ENCODE assay signal across 8 cellular contexts in the genomic region with DNA sequence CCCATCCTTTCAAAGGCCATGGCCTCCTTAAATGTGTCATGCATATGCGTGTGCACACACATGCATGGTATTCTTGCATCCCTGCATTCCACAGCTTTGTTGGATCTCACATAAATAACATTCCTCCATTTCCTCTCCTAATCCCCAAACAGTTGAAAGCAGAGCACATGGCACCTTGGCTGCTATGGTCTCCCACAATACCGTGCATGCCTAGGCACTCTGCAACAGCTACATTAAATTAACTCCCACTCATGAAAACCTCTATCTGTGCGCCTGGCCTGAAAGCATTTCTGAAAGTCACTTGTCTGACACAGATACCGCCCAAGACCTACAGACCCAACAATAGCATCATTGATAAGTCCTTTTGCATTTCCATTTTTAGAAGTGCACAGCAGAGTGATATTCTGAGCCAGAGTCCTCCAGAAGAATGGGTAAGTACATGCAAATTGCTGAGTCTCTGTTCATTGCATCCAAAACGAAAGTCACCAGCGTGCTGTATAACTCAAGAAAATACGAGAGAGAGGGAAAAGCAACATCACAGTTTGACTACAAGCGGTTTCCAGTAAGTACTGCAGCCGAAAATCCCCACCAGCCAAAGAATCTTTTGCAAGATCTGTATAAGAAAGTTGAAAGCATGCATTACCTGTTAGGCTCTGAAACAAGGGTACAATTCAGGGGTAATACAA. TPM values are rescaled to one million over a fixed set of nuclear protein-coding genes. Genes with fewer than 3 reads are reported as not detected.
A peak's percentile ranks its signal among the peaks of the same experiment; 100 is the strongest.
DNase-seq lines count a peak whose midpoint lies in the region; ATAC-seq and TF ChIP-seq lines count a peak whose summit lies in the region.

No MANE protein-coding gene starts in this region.

- no peak overlapping the region for H3K4me3 Mint-ChIP-seq in type B pancreatic cell

- no peaks in the 10 kb centered on the region for H4K20me1 ChIP-seq in BLaER1 treated with 17β-estradiol and CSF1 and Interleukin-3, amounts not matched to agents 10 nM and 100 nM

- H3K4me3 ChIP-seq in BLaER1 treated with 17β-estradiol and CSF1 and Interleukin-3, amounts not matched to agents 10 nM and 100 nM: peak overlapping the region in 9 of 10 experiments; percentile 16 to 46 (median 40); a peak in 13 of 20 replicates
- H3K4me3 ChIP-seq in ascending aorta (peak overlapping the region; percentile 48 to 68), sigmoid colon (peak overlapping the region; percentile 42 to 65 (median 58)), right lobe of liver (no peak overlapping the region)

- TF ChIP-seq POLR2A in sigmoid colon (IDR thresholded peaks at IDR 0.05): no peak
- no peak for TF ChIP-seq POLR2A in right lobe of liver (IDR thresholded peaks at IDR 0.05)

- no peaks in the 10 kb centered on the region for H3K36me3 Mint-ChIP-seq in type B pancreatic cell

- DNase-seq in ascending aorta (ENCODE audit: low spot score in 2 of 2) (no peak), sigmoid colon (no peak), NCI-H1105 (lab: John Stamatoyannopoulos, UW) (no peak), type B pancreatic cell (ENCODE audit: extremely low spot score, unreplicated experiment) (no peak), right lobe of liver (no peak)

- H3K27me3 ChIP-seq in BLaER1 treated with 17β-estradiol and CSF1 and Interleukin-3, amounts not matched to agents 10 nM and 100 nM: peaks cover 4 to 50% (median 32%) of the 10 kb centered on the region in 11 experiments; a peak in 20 of 22 replicates
- H3K27me3 ChIP-seq in ascending aorta (no peaks in the 10 kb centered on the region), sigmoid colon (no peaks in the 10 kb centered on the region), right lobe of liver (no peaks in the 10 kb centered on the region)

- ATAC-seq in GM19324 (IDR thresholded peaks at IDR 0.05; ENCODE audit: low FRiP score, unreplicated experiment): peak; percentile 59
- peak; percentile 47 for ATAC-seq in HG03139 (IDR thresholded peaks at IDR 0.05; ENCODE audit: unreplicated experiment)
- no peak for ATAC-seq in right lobe of liver

- peaks cover 18% of the 10 kb centered on the region for H3K27me3 Mint-ChIP-seq in type B pancreatic cell

- peaks cover 0 to 13% (median 9%) of the 10 kb centered on the region in 11 experiments; a peak in 19 of 22 replicates for H3K9me3 ChIP-seq in BLaER1 treated with 17β-estradiol and CSF1 and Interleukin-3, amounts not matched to agents 10 nM and 100 nM (replicated peaks in 1 of 11)
- H3K9me3 ChIP-seq in ascending aorta (no peaks in the 10 kb centered on the region), sigmoid colon (no peaks in the 10 kb centered on the region), right lobe of liver (no peaks in the 10 kb centered on the region)

- peak overlapping the region in 8 of 11 experiments; percentile 2 to 56 (median 28); a peak in 11 of 22 replicates for H3K9ac ChIP-seq in BLaER1 treated with 17β-estradiol and CSF1 and Interleukin-3, amounts not matched to agents 10 nM and 100 nM

- peaks cover 8% of the 10 kb centered on the region for H3K4me1 Mint-ChIP-seq in type B pancreatic cell (ENCODE audit: unreplicated experiment)

- peak in 2 of 3 experiments; percentile 11 to 21 for TF ChIP-seq CTCF in ascending aorta (IDR thresholded peaks at IDR 0.05)
- peak in 3 of 4 experiments; percentile 25 to 51 (median 32) for TF ChIP-seq CTCF in sigmoid colon (IDR thresholded peaks at IDR 0.05)
- TF ChIP-seq CTCF in type B pancreatic cell (conservative IDR thresholded peaks at IDR 0.05): no peak
- no peak for TF ChIP-seq CTCF in right lobe of liver (IDR thresholded peaks at IDR 0.05)

- 60 to 61% methylated on average over 9 of the region's 9 CpGs for WGBS in sigmoid colon, 2 donors
- 51% methylated on average over 9 of the region's 9 CpGs for WGBS in right lobe of liver (ENCODE audit: insufficient coverage, low coverage, low lambda C conversion rate, missing lambda C conversion rate)

- H3K27ac ChIP-seq in BLaER1 treated with 17β-estradiol and CSF1 and Interleukin-3, amounts not matched to agents 10 nM and 100 nM: peak overlapping the region in 7 of 11 experiments; percentile 5 to 53 (median 17); a peak in 10 of 22 replicates
- peak overlapping the region; percentile 95 for H3K27ac ChIP-seq in ascending aorta
- peak overlapping the region; percentile 86 to 93 (median 90) for H3K27ac ChIP-seq in sigmoid colon
- H3K27ac ChIP-seq in right lobe of liver: no peak overlapping the region

- H3K27ac Mint-ChIP-seq in type B pancreatic cell: no peak overlapping the region

- H3K4me1 ChIP-seq in BLaER1 treated with 17β-estradiol and CSF1 and Interleukin-3, amounts not matched to agents 10 nM and 100 nM: peaks cover 38 to 77% (median 63%) of the 10 kb centered on the region in 10 experiments
- H3K4me1 ChIP-seq in ascending aorta (peaks cover 6 to 43% of the 10 kb centered on the region in 2 donors), sigmoid colon (peaks cover 0 to 75% (median 54%) of the 10 kb centered on the region in 4 donors), right lobe of liver (no peaks in the 10 kb centered on the region)

- no peak for TF ChIP-seq EP300 in sigmoid colon (IDR thresholded peaks at IDR 0.05)

- no peaks in the 10 kb centered on the region for H3K36me3 ChIP-seq in BLaER1 treated with 17β-estradiol and CSF1 and Interleukin-3, amounts not matched to agents 10 nM and 100 nM
- H3K36me3 ChIP-seq in ascending aorta (no peaks in the 10 kb centered on the region), sigmoid colon (no peaks in the 10 kb centered on the region), right lobe of liver (no peaks in the 10 kb centered on the region)

- intact Hi-C loops in ascending aorta (cut with DNase I) (loop anchor here (1.0 to 2.0 kb wide), 3 partner anchors 11 to 19 kb away; no protein-coding TSS in a partner anchor), sigmoid colon (cut with DNase I) (loop anchor here (2.0 kb wide), 1 partner anchor 17 kb away; no protein-coding TSS in a partner anchor), right lobe of liver (cut with DNase I) (no loop called here)

- no peaks in the 10 kb centered on the region for H3K9me3 Mint-ChIP-seq in type B pancreatic cell

- H3K4me2 ChIP-seq in BLaER1 treated with 17β-estradiol and CSF1 and Interleukin-3, amounts not matched to agents 10 nM and 100 nM: peak overlapping the region; percentile 78 to 94 (median 85)

RNA-seq across cellular contexts. Expression of a gene that starts 0.4 kb away (rescaled TPM):
- total RNA-seq in ascending aorta (58.6 TPM), sigmoid colon (100 to 1,000 TPM; 117 to 178 (median 139) TPM), type B pancreatic cell (ENCODE audit: low replicate concordance) (0.21 and 0.60 TPM in 2 replicates), right lobe of liver (under 1 TPM; 0.20 to 0.59 (median 0.28) TPM)
- polyA plus RNA-seq in sigmoid colon: 1 to 10 TPM; 1.2 to 10.0 (median 4.2) TPM

RNA-seq across cellular contexts. Expression of a gene that starts 21.2 kb away (rescaled TPM):
- total RNA-seq in ascending aorta: not detected
- total RNA-seq in sigmoid colon: not detected
- polyA plus RNA-seq in sigmoid colon: not detected
- not detected in 2 replicates for total RNA-seq in type B pancreatic cell (ENCODE audit: low replicate concordance)
- not detected for total RNA-seq in right lobe of liver

RNA-seq across cellular contexts. Expression of a gene that starts 48.8 kb away (rescaled TPM):
- not detected for total RNA-seq in ascending aorta
- total RNA-seq in sigmoid colon: not detected
- not detected for polyA plus RNA-seq in sigmoid colon
- total RNA-seq in type B pancreatic cell (ENCODE audit: low replicate concordance): 1.2 TPM in 1 of 2 replicates, not detected in the other
- total RNA-seq in right lobe of liver: not detected

RNA-seq across cellular contexts. Expression of a gene that starts 50.2 kb away (rescaled TPM):
- 0.21 TPM for total RNA-seq in ascending aorta
- total RNA-seq in sigmoid colon: under 1 TPM; 0.14 to 0.71 (median 0.52) TPM
- 1 to 10 TPM in 2 of 3 donors, under 1 TPM in 1; 0.60 to 2.3 (median 2.0) TPM for polyA plus RNA-seq in sigmoid colon
- total RNA-seq in type B pancreatic cell (ENCODE audit: low replicate concordance): 2.6 and 3.0 TPM in 2 replicates
- total RNA-seq in right lobe of liver: 1 to 10 TPM in 2 of 6 experiments, under 1 TPM in 4; 0.59 to 3.7 (median 0.85) TPM

Comparison
In these comparisons a context has a peak if more than half of its experiments do, and no peak if none do; other contexts are left out.
1. H3K27ac ChIP-seq: peak in BLaER1 treated with 17β-estradiol and CSF1 and Interleukin-3, amounts not matched to agents 10 nM and 100 nM (7 of 11), ascending aorta (2 of 2) and sigmoid colon (4 of 4); none in right lobe of liver (0 of 3).
2. H3K4me3 ChIP-seq: peak in BLaER1 treated with 17β-estradiol and CSF1 and Interleukin-3, amounts not matched to agents 10 nM and 100 nM (9 of 10), ascending aorta (2 of 2) and sigmoid colon (4 of 4); none in right lobe of liver (0 of 3).
3. ATAC-seq: peak in GM19324 (single experiment) and HG03139 (single experiment); none in right lobe of liver (0 of 4).
4. CTCF ChIP-seq: peak in ascending aorta (2 of 3) and sigmoid colon (3 of 4); none in type B pancreatic cell (single experiment) and right lobe of liver (0 of 4).
5. RNA of a gene that starts 0.4 kb away (total RNA-seq): 117 to 178 TPM in sigmoid colon and 58.6 TPM in ascending aorta (single experiment); 0.21 to 0.60 TPM in type B pancreatic cell and 0.20 to 0.59 TPM in right lobe of liver; every median in the first group is over 10 times any median in the second.
6. intact Hi-C loops: an anchor here in ascending aorta (1.0 to 2.0 kb wide) and sigmoid colon (2.0 kb wide); none called in right lobe of liver.